ENCODE assay signal across 1 cellular context in the genomic region with DNA sequence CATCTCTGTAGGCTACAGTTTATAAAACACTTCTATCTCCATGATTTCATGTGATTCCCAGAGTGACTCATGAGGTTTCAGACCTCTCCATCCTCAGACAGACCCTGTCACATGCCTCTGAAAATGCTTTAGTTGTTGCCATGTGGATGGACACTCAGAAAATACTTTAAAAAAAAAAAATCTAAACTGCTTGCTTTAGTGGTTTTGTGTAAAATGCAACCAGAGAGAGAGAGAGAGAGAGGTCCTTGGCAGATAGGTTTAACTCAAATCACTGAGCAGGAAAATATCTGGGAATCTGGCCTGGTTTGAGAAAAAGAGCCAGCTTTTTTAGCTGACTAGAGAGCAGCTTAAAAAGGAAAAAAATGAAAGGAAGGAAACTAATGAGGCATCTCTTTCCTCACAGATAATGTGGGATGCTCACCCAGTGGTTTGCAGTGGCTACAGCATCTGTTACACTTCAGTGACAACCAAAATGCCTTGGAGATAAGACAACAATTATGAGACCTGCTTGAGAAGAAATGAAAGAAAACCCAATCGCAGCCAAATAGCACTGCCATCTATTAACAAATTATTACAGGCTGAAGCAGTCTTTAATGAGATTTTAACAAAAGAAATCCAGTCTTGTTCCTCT.
TF ChIP-seq lines count a peak whose summit lies in the region.

No MANE protein-coding gene starts in this region.

TF ChIP-seq in endothelial cell of umbilical vein, 7 proteins besides CTCF, POLR2A, EP300 and RAD21:
- TF ChIP-seq, protein P1, sequence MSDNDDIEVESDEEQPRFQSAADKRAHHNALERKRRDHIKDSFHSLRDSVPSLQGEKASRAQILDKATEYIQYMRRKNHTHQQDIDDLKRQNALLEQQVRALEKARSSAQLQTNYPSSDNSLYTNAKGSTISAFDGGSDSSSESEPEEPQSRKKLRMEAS (IDR thresholded peaks at IDR 0.05; ENCODE audit: insufficient read depth, insufficient read length), result no peak
- TF ChIP-seq FOS (IDR thresholded peaks at IDR 0.05; ENCODE audit: borderline replicate concordance, insufficient read depth, low read length) (no peak), MYC (IDR thresholded peaks at IDR 0.05; ENCODE audit: low read depth, low read length) (no peak), GATA2 (IDR thresholded peaks at IDR 0.05; ENCODE audit: insufficient read depth, insufficient read length, low read depth, low read length) (peak; percentile 46), EZH2 (IDR thresholded peaks at IDR 0.05; ENCODE audit: borderline replicate concordance, low read depth, low read length, severe bottlenecking) (no peak), JUN (IDR thresholded peaks at IDR 0.05; ENCODE audit: borderline replicate concordance, insufficient read depth, insufficient read length, low read depth) (peak; percentile 30), POLR2AphosphoS5 (IDR thresholded peaks at IDR 0.05; ENCODE audit: insufficient read depth, low read depth, low read length) (no peak)
